Comparison of ENCODE assay signal across 1 cellular context in the genomic region with DNA sequence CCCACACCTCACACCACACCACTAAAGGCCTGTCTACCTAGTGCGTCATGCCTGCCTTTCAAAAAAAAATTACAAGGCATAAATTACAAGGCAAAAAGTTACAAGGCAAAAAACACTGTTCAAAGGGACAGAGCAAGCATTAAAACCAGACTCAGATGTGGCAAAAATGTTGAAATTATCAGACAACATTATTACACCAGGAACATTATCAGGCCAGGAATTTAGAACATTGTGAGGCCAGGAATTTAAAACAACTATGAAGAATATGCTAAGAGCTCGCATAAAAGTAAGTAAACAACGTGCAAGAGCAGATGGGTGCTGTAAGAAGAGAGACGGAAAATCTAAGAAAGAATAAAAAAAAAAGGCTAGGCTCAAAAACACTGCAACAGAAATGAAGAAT.
TF ChIP-seq lines count a peak whose summit lies in the region.

No MANE protein-coding gene starts in this region.

TF ChIP-seq in IMR-90, 13 proteins besides CTCF, POLR2A, EP300 and RAD21:
- TF ChIP-seq RCOR1 (IDR thresholded peaks at IDR 0.05; ENCODE audit: insufficient replicate concordance, low read length) (no peak), SMC3 (IDR thresholded peaks at IDR 0.05; ENCODE audit: low read depth, low read length) (no peak), MXI1 (IDR thresholded peaks at IDR 0.05; ENCODE audit: borderline replicate concordance, low read depth, low read length) (no peak), MAFK (IDR thresholded peaks at IDR 0.05; ENCODE audit: low read depth, low read length) (no peak), NFE2L2 (IDR thresholded peaks at IDR 0.05; ENCODE audit: low read depth, low read length) (no peak), FOS (IDR thresholded peaks at IDR 0.05; ENCODE audit: low read depth, low read length) (no peak), CHD1 (IDR thresholded peaks at IDR 0.05; ENCODE audit: low read depth, low read length) (no peak)
- TF ChIP-seq, protein P1, sequence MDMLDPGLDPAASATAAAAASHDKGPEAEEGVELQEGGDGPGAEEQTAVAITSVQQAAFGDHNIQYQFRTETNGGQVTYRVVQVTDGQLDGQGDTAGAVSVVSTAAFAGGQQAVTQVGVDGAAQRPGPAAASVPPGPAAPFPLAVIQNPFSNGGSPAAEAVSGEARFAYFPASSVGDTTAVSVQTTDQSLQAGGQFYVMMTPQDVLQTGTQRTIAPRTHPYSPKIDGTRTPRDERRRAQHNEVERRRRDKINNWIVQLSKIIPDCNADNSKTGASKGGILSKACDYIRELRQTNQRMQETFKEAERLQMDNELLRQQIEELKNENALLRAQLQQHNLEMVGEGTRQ (IDR thresholded peaks at IDR 0.05; ENCODE audit: low read depth, low read length), result no peak
- TF ChIP-seq, protein P2, sequence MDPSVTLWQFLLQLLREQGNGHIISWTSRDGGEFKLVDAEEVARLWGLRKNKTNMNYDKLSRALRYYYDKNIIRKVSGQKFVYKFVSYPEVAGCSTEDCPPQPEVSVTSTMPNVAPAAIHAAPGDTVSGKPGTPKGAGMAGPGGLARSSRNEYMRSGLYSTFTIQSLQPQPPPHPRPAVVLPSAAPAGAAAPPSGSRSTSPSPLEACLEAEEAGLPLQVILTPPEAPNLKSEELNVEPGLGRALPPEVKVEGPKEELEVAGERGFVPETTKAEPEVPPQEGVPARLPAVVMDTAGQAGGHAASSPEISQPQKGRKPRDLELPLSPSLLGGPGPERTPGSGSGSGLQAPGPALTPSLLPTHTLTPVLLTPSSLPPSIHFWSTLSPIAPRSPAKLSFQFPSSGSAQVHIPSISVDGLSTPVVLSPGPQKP (IDR thresholded peaks at IDR 0.05; ENCODE audit: borderline replicate concordance, low read depth, low read length), result no peak
